In the genomic region with DNA sequence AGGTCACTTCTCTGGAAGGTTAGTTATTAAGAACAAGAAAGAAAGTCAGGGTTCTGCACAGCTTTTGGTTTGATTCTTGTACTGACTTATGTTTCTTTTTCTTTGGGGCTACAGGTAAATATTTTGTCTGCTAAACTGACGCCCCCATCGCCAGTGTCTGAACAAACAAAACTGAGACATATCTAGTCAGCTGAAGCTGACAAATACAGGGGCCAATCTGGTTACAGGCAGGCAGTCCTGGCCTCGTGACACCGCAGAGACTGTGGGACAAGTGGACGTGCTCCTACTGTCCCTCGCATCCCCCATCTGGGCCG, we compare ENCODE assay signal across 8 cellular contexts. TPM values are rescaled to one million over a fixed set of nuclear protein-coding genes. Genes with fewer than 3 reads are reported as not detected.
DNase-seq lines count a peak whose midpoint lies in the region; ATAC-seq, FAIRE-seq and TF ChIP-seq lines count a peak whose summit lies in the region.

No MANE protein-coding gene starts in this region.

- in situ Hi-C loops in K562 (cut with MboI) (loop anchor here (25.0 kb wide), 1 partner anchor 1040 kb away; the partner anchor contains the start of gene RPSA), transverse colon (cut with MboI; ENCODE audit: low pct_ligation_motif_present in 1 of 4, low pct_unique_long_range_greater_than_20kb in 1 of 4, low sequenced_read_pairs in 3 of 4) (no loop called here)

- POLR2A ChIA-PET in K562 (lab: Yijun Ruan, JAX) = interaction anchor here (0.6 to 4.4 kb wide), 7 partner anchors 8 to 310 kb away, joined by 3 to 37 read pairs (median 4); no protein-coding TSS in a partner anchor

- ATAC-seq in activated T-cell treated with anti-CD3 and anti-CD28 coated beads, Interleukin-2, amount 50 U/mL, for 72 hours (replicated peaks in 1 of 2) = no peak
- ATAC-seq in K562 (no peak), lower lobe of right lung (no peak), HG02840 (IDR thresholded peaks at IDR 0.05; ENCODE audit: low FRiP score, unreplicated experiment) (no peak)

- intact Hi-C loops in K562 (cut with micrococcal nuclease) = loop anchor here (2.0 to 10.0 kb wide), 2 partner anchors 72 to 1068 kb away; partner anchors contain the start of genes SLC25A38 and ZNF621
- intact Hi-C loops in lower lobe of right lung (cut with DNase I) = no loop called here
- intact Hi-C loops in transverse colon (cut with DNase I; ENCODE audit: low total_unique reads) = no loop called here
- intact Hi-C loops in posterior cingulate gyrus (cut with DNase I) = loop anchor here (5.0 kb wide), 1 partner anchor 145 kb away; the partner anchor contains the start of gene EIF1B

- TF ChIP-seq CTCF in K562 (IDR thresholded peaks at IDR 0.05 in 2 of 3, conservative IDR thresholded peaks at IDR 0.05 in 1 of 3; ENCODE audit: insufficient read depth in 2 of 3, low read depth in 1 of 3, low read length in 3 of 3) (no peak), lower lobe of right lung (IDR thresholded peaks at IDR 0.05) (no peak), transverse colon (IDR thresholded peaks at IDR 0.05) (no peak)

- peak overlapping the region; percentile 95 for H2AFZ ChIP-seq in K562 (ENCODE audit: low read depth, low read length)

- H3K27ac Mint-ChIP-seq in activated T-cell treated with anti-CD3 and anti-CD28 coated beads, Interleukin-2, amount 50 U/mL, for 72 hours = peak overlapping the region; percentile 97

- H3K9ac ChIP-seq in K562 (ENCODE audit: insufficient read depth in 1 of 2, low read depth in 2 of 2, low read length in 2 of 2) = peak overlapping the region; percentile 81 to 95

- H3K36me3 ChIP-seq in K562 (ENCODE audit: control insufficient read depth, insufficient read depth, low read length) (peaks cover under 1% of the 10 kb centered on the region; the same call in 1 of the 3 replicates), lower lobe of right lung (peaks cover 8% of the 10 kb centered on the region), transverse colon (no peaks in the 10 kb centered on the region)

- H3K9me3 Mint-ChIP-seq in activated T-cell treated with anti-CD3 and anti-CD28 coated beads, Interleukin-2, amount 50 U/mL, for 72 hours = no peaks in the 10 kb centered on the region

- no peak for DNase-seq in activated T-cell treated with anti-CD3 and anti-CD28 coated beads, Interleukin-2, amount 50 U/mL, for 72 hours
- DNase-seq in activated T-cell treated with anti-CD3 and anti-CD28 coated beads, Interleukin-2, amount 50 U/mL, for 48 hours = no peak
- no peak for DNase-seq in K562 (ENCODE audit: extremely low read depth in 1 of 4, low spot score in 3 of 4)
- DNase-seq in lower lobe of right lung = no peak
- no peak for DNase-seq in transverse colon
- DNase-seq in SHP77 (lab: John Stamatoyannopoulos, UW) = no peak
- DNase-seq in posterior cingulate gyrus = no peak

- peak overlapping the region; percentile 57 for H3K4me3 ChIP-seq in K562
- peak overlapping the region; percentile 73 for H3K4me3 ChIP-seq in lower lobe of right lung
- H3K4me3 ChIP-seq in transverse colon = peak overlapping the region; percentile 60 to 68 (median 65)

- H3K27me3 ChIP-seq in K562 (ENCODE audit: control insufficient read depth in 2 of 2, insufficient read depth in 2 of 2, low read length in 2 of 2) = no peaks in the 10 kb centered on the region
- H3K27me3 ChIP-seq in lower lobe of right lung (ENCODE audit: low read depth) = no peaks in the 10 kb centered on the region
- no peaks in the 10 kb centered on the region for H3K27me3 ChIP-seq in transverse colon

- no peak for TF ChIP-seq RAD21 in K562 (CRISPR knock-in tag; conservative IDR thresholded peaks at IDR 0.05 in 1 of 2, IDR thresholded peaks at IDR 0.05 in 1 of 2)

- TF ChIP-seq EP300 in K562 (IDR thresholded peaks at IDR 0.05; ENCODE audit: low read length) = no peak
- no peak for TF ChIP-seq EP300 in transverse colon (IDR thresholded peaks at IDR 0.05; ENCODE audit: low read depth)

- no peaks in the 10 kb centered on the region for H3K9me1 ChIP-seq in K562 (ENCODE audit: control insufficient read depth, insufficient read depth, low read length)

- H4K20me1 ChIP-seq in K562 (replicated peaks; ENCODE audit: control insufficient read depth, insufficient read depth, low read length) = no peaks in the 10 kb centered on the region

- BruUV-seq in K562 (replicated peaks; lab: Mats Ljungman, UMichigan) = TSS peak; percentile 36

- no peaks in the 10 kb centered on the region for H3K27me3 Mint-ChIP-seq in activated T-cell treated with anti-CD3 and anti-CD28 coated beads, Interleukin-2, amount 50 U/mL, for 72 hours (ENCODE audit: low read depth)

- peaks cover 15% of the 10 kb centered on the region for H3K79me2 ChIP-seq in K562 (ENCODE audit: control insufficient read depth, insufficient read depth, low read length)

- WGBS in K562 (ENCODE audit: insufficient coverage, low coverage, missing lambda C conversion rate) = 2% methylated on average over 7 of the region's 7 CpGs
- WGBS in transverse colon (ENCODE audit: low coverage in 1 of 2), 2 donors = 0% methylated on average over 1 to 7 of the region's 7 CpGs

- no peaks in the 10 kb centered on the region for H3K9me3 ChIP-seq in K562 (replicated peaks; ENCODE audit: control insufficient read depth, insufficient read depth, low read depth, low read length)
- H3K9me3 ChIP-seq in lower lobe of right lung = no peaks in the 10 kb centered on the region
- H3K9me3 ChIP-seq in transverse colon = no peaks in the 10 kb centered on the region

- no peak for FAIRE-seq in K562 (lab: Jason Lieb, UNC)

- peak overlapping the region; percentile 86 for H3K27ac ChIP-seq in K562 (ENCODE audit: extremely low read depth, low read depth, low read length)
- H3K27ac ChIP-seq in lower lobe of right lung = peak overlapping the region; percentile 96
- H3K27ac ChIP-seq in transverse colon = peak overlapping the region; percentile 89 to 92 (median 90)

- TF ChIP-seq POLR2A in K562 (conservative IDR thresholded peaks at IDR 0.05) (no peak), transverse colon (IDR thresholded peaks at IDR 0.05) (no peak)

- CTCF ChIA-PET in K562 (lab: Yijun Ruan, JAX; ENCODE audit: low intra/inter-chr PET ratio) = interaction anchor here (0.6 to 1.2 kb wide), 2 partner anchors 125 to 258 kb away, joined by 3 to 4 read pairs; no protein-coding TSS in a partner anchor

- H3K4me1 Mint-ChIP-seq in activated T-cell treated with anti-CD3 and anti-CD28 coated beads, Interleukin-2, amount 50 U/mL, for 72 hours (ENCODE audit: low read depth) = peaks cover 48% of the 10 kb centered on the region

- peak overlapping the region; percentile 100 for H3K4me3 Mint-ChIP-seq in activated T-cell treated with anti-CD3 and anti-CD28 coated beads, Interleukin-2, amount 50 U/mL, for 72 hours

- H3K4me1 ChIP-seq in K562 (replicated peaks in 1 of 2; ENCODE audit: control insufficient read depth in 2 of 2, insufficient read depth in 2 of 2, low read length in 2 of 2) = peaks cover 7 to 11% of the 10 kb centered on the region in 2 experiments; a peak in 4 of 5 replicates
- peaks cover 24% of the 10 kb centered on the region for H3K4me1 ChIP-seq in lower lobe of right lung
- peaks cover 12 to 26% (median 18%) of the 10 kb centered on the region in 4 donors for H3K4me1 ChIP-seq in transverse colon

- H3K4me2 ChIP-seq in K562 (ENCODE audit: insufficient read depth, low read length) = peak overlapping the region; percentile 85

- peaks cover 5 to 7% of the 10 kb centered on the region in 2 donors for H3K36me3 Mint-ChIP-seq in activated T-cell treated with anti-CD3 and anti-CD28 coated beads, Interleukin-2, amount 50 U/mL, for 72 hours (ENCODE audit: insufficient read depth in 2 of 2)

RNA-seq across cellular contexts. Expression of gene RPL14, which starts 4.6 kb away (rescaled TPM):
- total RNA-seq in activated T-cell treated with anti-CD3 and anti-CD28 coated beads, Interleukin-2, amount 50 U/mL, for 72 hours = 1,000 to 10,000 TPM; 2,782 to 3,093 TPM
- 226 and 269 TPM in 2 replicates for total RNA-seq in K562 (2011; cell fraction: chromatin; rRNA removed; ENCODE audit: low replicate concordance)
- total RNA-seq in K562 (2011; cell fraction: nucleolus; rRNA removed) = 253 and 260 TPM in 2 replicates
- total RNA-seq in K562 (2011; cell fraction: nucleoplasm; rRNA removed) = 327 and 490 TPM in 2 replicates
- total RNA-seq in K562 (2014; rRNA removed) = 1,465 and 1,933 TPM in 2 replicates
- total RNA-seq in K562 (2014; rRNA removed; fragmentation: Illumina TruSeq; extraction: Trizol) = 2,197 and 2,292 TPM in 2 replicates
- 1,893 and 1,905 TPM in 2 replicates for total RNA-seq in K562 (2015; rRNA removed; fragmentation: Illumina TruSeq; extraction: Trizol)
- 4,499 and 4,649 TPM in 2 replicates for total RNA-seq in K562 (2021)
- polyA plus RNA-seq in K562 (2011; rRNA removed) = 851 and 1,014 TPM in 2 replicates
- 509 and 510 TPM in 2 replicates for polyA plus RNA-seq in K562 (2011; cell fraction: cytosol; rRNA removed)
- 509 and 670 TPM in 2 replicates for polyA plus RNA-seq in K562 (2011; cell fraction: nucleus; rRNA removed)
- polyA plus RNA-seq in K562 (2012) = 2,787 and 4,013 TPM in 2 replicates
- 2,310 and 2,431 TPM in 2 replicates for polyA plus RNA-seq in K562 (2014; fragmentation: Illumina TruSeq; extraction: Trizol)
- 1,000 to 10,000 TPM; 2,133 to 2,823 TPM for polyA plus RNA-seq in K562 (2014; fragmentation: Nextera tagmentation; extraction: Ambion mirVana)
- polyA plus RNA-seq in K562 (2014; rRNA removed) = 1,463 and 1,670 TPM in 2 replicates
- polyA minus RNA-seq in K562 (2011; rRNA and poly(A)+ RNA removed) = 631 and 740 TPM in 2 replicates
- polyA minus RNA-seq in K562 (2011; cell fraction: cytosol; rRNA and poly(A)+ RNA removed) = 1,561 and 2,057 TPM in 2 replicates
- 129 and 304 TPM in 2 replicates for polyA minus RNA-seq in K562 (2011; cell fraction: nucleus; rRNA and poly(A)+ RNA removed)
- 1,360 TPM for total RNA-seq in lower lobe of right lung
- 100 to 1,000 TPM in 3 of 4 donors, 10 to 100 TPM in 1; 90.1 to 299 (median 194) TPM for total RNA-seq in transverse colon

RNA-seq across cellular contexts. Expression of gene ZNF619, which starts 24.4 kb away (rescaled TPM):
- total RNA-seq in activated T-cell treated with anti-CD3 and anti-CD28 coated beads, Interleukin-2, amount 50 U/mL, for 72 hours = 1 to 10 TPM; 9.6 to 9.8 TPM
- total RNA-seq in K562 (2011; cell fraction: chromatin; rRNA removed; ENCODE audit: low replicate concordance) = 14.4 and 24.4 TPM in 2 replicates
- total RNA-seq in K562 (2011; cell fraction: nucleolus; rRNA removed) = 10.2 and 11.8 TPM in 2 replicates
- 13.6 and 14.7 TPM in 2 replicates for total RNA-seq in K562 (2011; cell fraction: nucleoplasm; rRNA removed)
- total RNA-seq in K562 (2014; rRNA removed) = 4.7 and 5.0 TPM in 2 replicates
- total RNA-seq in K562 (2014; rRNA removed; fragmentation: Illumina TruSeq; extraction: Trizol) = 6.3 and 6.4 TPM in 2 replicates
- total RNA-seq in K562 (2015; rRNA removed; fragmentation: Illumina TruSeq; extraction: Trizol) = 6.7 and 7.8 TPM in 2 replicates
- total RNA-seq in K562 (2021) = 8.8 and 10.5 TPM in 2 replicates
- 7.3 and 9.1 TPM in 2 replicates for polyA plus RNA-seq in K562 (2011; rRNA removed)
- polyA plus RNA-seq in K562 (2011; cell fraction: cytosol; rRNA removed) = 4.3 and 5.1 TPM in 2 replicates
- 7.1 and 7.3 TPM in 2 replicates for polyA plus RNA-seq in K562 (2011; cell fraction: nucleus; rRNA removed)
- polyA plus RNA-seq in K562 (2012) = 3.4 and 3.6 TPM in 2 replicates
- polyA plus RNA-seq in K562 (2014; fragmentation: Illumina TruSeq; extraction: Trizol) = 7.3 and 7.4 TPM in 2 replicates
- polyA plus RNA-seq in K562 (2014; fragmentation: Nextera tagmentation; extraction: Ambion mirVana) = 1 to 10 TPM; 1.3 to 1.5 TPM
- polyA plus RNA-seq in K562 (2014; rRNA removed) = 6.0 and 6.2 TPM in 2 replicates
- 18.5 and 22.4 TPM in 2 replicates for polyA minus RNA-seq in K562 (2011; rRNA and poly(A)+ RNA removed)
- 6.6 and 7.8 TPM in 2 replicates for polyA minus RNA-seq in K562 (2011; cell fraction: cytosol; rRNA and poly(A)+ RNA removed)
- polyA minus RNA-seq in K562 (2011; cell fraction: nucleus; rRNA and poly(A)+ RNA removed) = 5.7 and 10.4 TPM in 2 replicates
- 8.6 TPM for total RNA-seq in lower lobe of right lung
- total RNA-seq in transverse colon = 1 to 10 TPM; 2.0 to 7.9 (median 4.8) TPM

RNA-seq across cellular contexts. Expression of gene ZNF620, which starts 53.3 kb away (rescaled TPM):
- total RNA-seq in activated T-cell treated with anti-CD3 and anti-CD28 coated beads, Interleukin-2, amount 50 U/mL, for 72 hours = 1 to 10 TPM; 5.8 to 7.4 TPM
- total RNA-seq in K562 (2011; cell fraction: chromatin; rRNA removed; ENCODE audit: low replicate concordance) = 3.6 and 8.5 TPM in 2 replicates
- 3.2 and 3.3 TPM in 2 replicates for total RNA-seq in K562 (2011; cell fraction: nucleolus; rRNA removed)
- 3.8 and 4.7 TPM in 2 replicates for total RNA-seq in K562 (2011; cell fraction: nucleoplasm; rRNA removed)
- total RNA-seq in K562 (2014; rRNA removed) (2.9 and 3.4 TPM in 2 replicates), K562 (2014; rRNA removed; fragmentation: Illumina TruSeq; extraction: Trizol) (4.9 and 5.5 TPM in 2 replicates), K562 (2015; rRNA removed; fragmentation: Illumina TruSeq; extraction: Trizol) (4.5 and 4.9 TPM in 2 replicates), K562 (2021) (3.3 and 5.7 TPM in 2 replicates), lower lobe of right lung (6.4 TPM), transverse colon (1 to 10 TPM in 3 of 4 donors, not detected in 1; 2.6 to 8.0 (median 4.3) TPM)
- polyA plus RNA-seq in K562 (2011; rRNA removed) (1.5 and 2.2 TPM in 2 replicates), K562 (2014; fragmentation: Illumina TruSeq; extraction: Trizol) (3.0 and 3.4 TPM in 2 replicates), K562 (2014; fragmentation: Nextera tagmentation; extraction: Ambion mirVana) (1 to 10 TPM; 1.2 to 3.7 TPM), K562 (2014; rRNA removed) (2.3 and 3.6 TPM in 2 replicates)
- polyA plus RNA-seq in K562 (2011; cell fraction: cytosol; rRNA removed) = 0.64 and 1.3 TPM in 2 replicates
- 0.94 and 1.5 TPM in 2 replicates for polyA plus RNA-seq in K562 (2011; cell fraction: nucleus; rRNA removed)
- 2.4 and 3.0 TPM in 2 replicates for polyA plus RNA-seq in K562 (2012)
- 2.8 and 4.8 TPM in 2 replicates for polyA minus RNA-seq in K562 (2011; rRNA and poly(A)+ RNA removed)
- polyA minus RNA-seq in K562 (2011; cell fraction: cytosol; rRNA and poly(A)+ RNA removed) = 2.2 TPM in 1 of 2 replicates, not detected in the other
- polyA minus RNA-seq in K562 (2011; cell fraction: nucleus; rRNA and poly(A)+ RNA removed) = 1.1 and 1.2 TPM in 2 replicates

Comparison
In these comparisons a context has a peak if more than half of its experiments do, and no peak if none do; other contexts are left out.
1. intact Hi-C loops: an anchor here in K562 (2.0 to 10.0 kb wide) and posterior cingulate gyrus (5.0 kb wide); none called in lower lobe of right lung and transverse colon.